In genomic region chr12:116324684-116325664, GRCh38 we compare ENCODE assay signal across 9 cellular contexts. TPM values are rescaled to one million over a fixed set of nuclear protein-coding genes. Genes with fewer than 3 reads are reported as not detected.
DNase-seq lines count a peak whose midpoint lies in the region; ATAC-seq, FAIRE-seq and TF ChIP-seq lines count a peak whose summit lies in the region.
"Had no signal": no experiment of that assay in that cellular context is flagged by ENCODE, and none has a peak within 500 bp of the region (broad histone marks: within the 10 kb centered on the region; RNA-seq: fewer than 3 reads in every experiment).

No MANE protein-coding gene starts in this region.

- no peaks in the 10 kb centered on the region for H4K20me1 ChIP-seq in SK-N-SH (ENCODE audit: insufficient read depth)

- intact Hi-C loops in lower lobe of right lung (cut with DNase I) (no loop called here), Caco-2 (cut with micrococcal nuclease; ENCODE audit: unreplicated experiment) (no loop called here)

- H3K4me2 ChIP-seq in SK-N-SH, result no peak overlapping the region

- H2AFZ ChIP-seq in SK-N-SH (ENCODE audit: low read depth), result no peak overlapping the region

- H3K4me1 ChIP-seq in lower lobe of right lung (peaks cover 28% of the 10 kb centered on the region), Caco-2 (peaks cover 14% of the 10 kb centered on the region), SK-N-SH (ENCODE audit: control insufficient read depth in 1 of 2, insufficient read depth in 2 of 2, low read depth in 1 of 2, low read length in 1 of 2) (peaks cover 5 to 10% of the 10 kb centered on the region in 2 experiments; a peak in 3 of 4 replicates)

- no peak for TF ChIP-seq RAD21 in SK-N-SH (IDR thresholded peaks at IDR 0.05; ENCODE audit: low read length)

- no peaks in the 10 kb centered on the region; the same call in 1 of the 2 replicates for H3K79me2 ChIP-seq in SK-N-SH (ENCODE audit: insufficient read depth)

- FAIRE-seq in H54 (lab: Jason Lieb, UNC), result no peak
- FAIRE-seq: bronchial epithelial cell had no signal

- DNase-seq in NAMALWA (ENCODE audit: low spot score) (peak; percentile 38), lower lobe of right lung (no peak), Caco-2 (no peak), SK-N-SH (no peak), H54 (ENCODE audit: insufficient read length, low spot score) (no peak)

- H3K4me3 ChIP-seq in lower lobe of right lung, result no peak overlapping the region
- no peak overlapping the region for H3K4me3 ChIP-seq in Caco-2 (ENCODE audit: low read depth, low read length)
- H3K4me3 ChIP-seq in SK-N-SH (ENCODE audit: low read depth in 2 of 2, low read length in 1 of 2), result no peak overlapping the region

- H3K36me3 Mint-ChIP-seq in Caco-2 (ENCODE audit: insufficient read depth, unreplicated experiment), result peaks cover 5% of the 10 kb centered on the region

- no peak overlapping the region for H3K27ac Mint-ChIP-seq in Caco-2 (ENCODE audit: unreplicated experiment)

- CTCF ChIA-PET in Caco-2 (lab: Charles Lee), result no interaction called here
- CTCF ChIA-PET in SK-N-SH (lab: Yijun Ruan, JAX), result interaction anchor here (0.6 kb wide), 1 partner anchor 285 kb away, joined by 3 read pairs; no protein-coding TSS in a partner anchor

- no peak for TF ChIP-seq POLR2A in H54 (IDR thresholded peaks at IDR 0.05; ENCODE audit: low read depth, low read length)

- H3K27me3 Mint-ChIP-seq in Caco-2 (ENCODE audit: insufficient read depth, unreplicated experiment), result no peaks in the 10 kb centered on the region

- POLR2A ChIA-PET in Caco-2 (lab: Charles Lee) (no interaction called here), SK-N-SH (lab: Yijun Ruan, JAX) (no interaction called here)

- TF ChIP-seq CTCF in lower lobe of right lung (IDR thresholded peaks at IDR 0.05) (no peak), Caco-2 (IDR thresholded peaks at IDR 0.05; ENCODE audit: insufficient read depth in 1 of 2, low read depth in 1 of 2, low read length in 1 of 2, severe bottlenecking in 1 of 2, unreplicated experiment in 1 of 2) (no peak), SK-N-SH (IDR thresholded peaks at IDR 0.05) (no peak)

- no peak for TF ChIP-seq EP300 in SK-N-SH (IDR thresholded peaks at IDR 0.05; ENCODE audit: borderline replicate concordance in 1 of 2, low read depth in 1 of 2, low read length in 1 of 2)

- WGBS in SK-N-SH (ENCODE audit: low lambda C conversion rate), result 83% methylated on average over 5 of the region's 5 CpGs

- H3K4me3 Mint-ChIP-seq in Caco-2 (ENCODE audit: unreplicated experiment), result no peak overlapping the region

- no peak overlapping the region for H3K9ac ChIP-seq in SK-N-SH

- no TSS peak for BruUV-seq in Caco-2 (replicated peaks; lab: Mats Ljungman, UMichigan)

- peaks cover 6% of the 10 kb centered on the region for H3K4me1 Mint-ChIP-seq in Caco-2 (ENCODE audit: low read depth, unreplicated experiment)

- no peaks in the 10 kb centered on the region for H3K9me2 ChIP-seq in SK-N-SH

- H3K9me3 ChIP-seq in lower lobe of right lung (no peaks in the 10 kb centered on the region), Caco-2 (no peaks in the 10 kb centered on the region), SK-N-SH (no peaks in the 10 kb centered on the region)

- H3K36me3 ChIP-seq in lower lobe of right lung (no peaks in the 10 kb centered on the region), Caco-2 (ENCODE audit: control insufficient read depth, insufficient read depth, low read length) (no peaks in the 10 kb centered on the region; the same call in 1 of the 2 replicates), SK-N-SH (replicated peaks in 1 of 2; ENCODE audit: control insufficient read depth in 1 of 2, insufficient read depth in 2 of 2, low read length in 1 of 2) (no peaks in the 10 kb centered on the region)

- H3F3A ChIP-seq in SK-N-SH (replicated peaks; ENCODE audit: insufficient read depth), result peaks cover 12% of the 10 kb centered on the region

- no peaks in the 10 kb centered on the region for H3K9me3 Mint-ChIP-seq in Caco-2 (ENCODE audit: unreplicated experiment)

- ATAC-seq in GM18508 (IDR thresholded peaks at IDR 0.05; ENCODE audit: insufficient read depth, unreplicated experiment), result peak; percentile 84
- peak; percentile 97 for ATAC-seq in GM21825 (IDR thresholded peaks at IDR 0.05; ENCODE audit: unreplicated experiment)
- peak; percentile 18 to 45 for ATAC-seq in lower lobe of right lung
- ATAC-seq in GM19035 (IDR thresholded peaks at IDR 0.05; ENCODE audit: unreplicated experiment), result no peak

- H3K27me3 ChIP-seq in lower lobe of right lung (ENCODE audit: low read depth) (no peaks in the 10 kb centered on the region), Caco-2 (replicated peaks; ENCODE audit: control insufficient read depth, insufficient read depth, low read length) (no peaks in the 10 kb centered on the region), SK-N-SH (ENCODE audit: insufficient read depth) (no peaks in the 10 kb centered on the region)

- H3K27ac ChIP-seq in lower lobe of right lung, result peak overlapping the region; percentile 54
- H3K27ac ChIP-seq in SK-N-SH (ENCODE audit: low read depth in 2 of 2, low read length in 1 of 2), result no peak overlapping the region

TF ChIP-seq in SK-N-SH, 30 proteins besides CTCF, POLR2A, EP300 and RAD21:
- TF ChIP-seq RFX5 (IDR thresholded peaks at IDR 0.05; ENCODE audit: low read length) (no peak), YY1 (IDR thresholded peaks at IDR 0.05; ENCODE audit: low read depth) (no peak), GABPA (IDR thresholded peaks at IDR 0.05; ENCODE audit: low read depth) (no peak), GATA2 (CRISPR knock-in tag; IDR thresholded peaks at IDR 0.05) (no peak), ZBTB33 (IDR thresholded peaks at IDR 0.05; ENCODE audit: borderline replicate concordance, low read depth) (no peak), MXI1 (IDR thresholded peaks at IDR 0.05; ENCODE audit: low read depth, low read length) (no peak), SMC3 (IDR thresholded peaks at IDR 0.05; ENCODE audit: low read depth, low read length) (no peak), JUND (IDR thresholded peaks at IDR 0.05) (no peak), TEAD4 (IDR thresholded peaks at IDR 0.05; ENCODE audit: borderline replicate concordance, insufficient read depth) (no peak), EZH2phosphoT487 (IDR thresholded peaks at IDR 0.05; ENCODE audit: borderline replicate concordance, low read depth) (no peak), TCF12 (IDR thresholded peaks at IDR 0.05) (no peak), CHD2 (IDR thresholded peaks at IDR 0.05; ENCODE audit: low read length, partially characterized antibody) (no peak), USF1 (IDR thresholded peaks at IDR 0.05; ENCODE audit: borderline replicate concordance, low read depth) (no peak), NFIC (IDR thresholded peaks at IDR 0.05; ENCODE audit: borderline replicate concordance) (no peak), FOXJ3 (CRISPR knock-in tag; IDR thresholded peaks at IDR 0.05) (no peak), SIN3A (IDR thresholded peaks at IDR 0.05; ENCODE audit: borderline replicate concordance, low read depth, low read length) (no peak)

RNA-seq across cellular contexts. Expression of gene MED13L, which starts 47.5 kb away (rescaled TPM):
- total RNA-seq in lower lobe of right lung (148 TPM), Caco-2 (2022) (160 and 168 TPM in 2 replicates)
- 17.1 and 26.3 TPM in 2 replicates for polyA plus RNA-seq in SK-N-SH (2012; rRNA removed)
- 18.4 and 19.1 TPM in 2 replicates for polyA plus RNA-seq in SK-N-SH (2012; cell fraction: cytosol; rRNA removed)
- 24.4 and 38.6 TPM in 2 replicates for polyA plus RNA-seq in SK-N-SH (2012; cell fraction: nucleus; rRNA removed)
